33 cellular contexts compared by ENCODE assay signal in the genomic region with DNA sequence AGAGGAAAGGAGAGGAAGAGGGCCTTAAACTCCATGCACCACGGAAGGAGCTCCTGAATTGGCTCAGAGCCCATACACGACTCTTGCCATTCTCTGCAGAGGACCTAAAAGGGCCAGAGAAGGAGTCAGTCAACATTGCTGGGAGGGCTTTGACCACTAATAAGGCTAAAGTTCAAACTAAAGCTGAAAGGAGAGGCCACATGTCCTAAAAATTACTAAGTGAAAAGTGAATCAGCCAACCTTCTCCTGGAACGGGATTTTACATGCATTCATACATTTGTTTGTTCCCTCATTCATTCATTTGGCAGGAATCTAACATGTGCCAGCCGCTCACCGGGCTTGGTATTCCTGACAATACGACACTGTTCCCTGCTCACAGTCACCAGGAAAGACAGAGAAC. TPM values are rescaled to one million over a fixed set of nuclear protein-coding genes. Genes with fewer than 3 reads are reported as not detected.
DNase-seq lines count a peak whose midpoint lies in the region; FAIRE-seq and TF ChIP-seq lines count a peak whose summit lies in the region.
"Had no signal": no experiment of that assay in that cellular context is flagged by ENCODE, and none has a peak within 500 bp of the region (broad histone marks: within the 10 kb centered on the region; RNA-seq: fewer than 3 reads in every experiment).

No MANE protein-coding gene starts in this region.

- peak overlapping the region; percentile 93 for H3K27ac Mint-ChIP-seq in MCF 10A (ENCODE audit: low read depth, unreplicated experiment)
- peak overlapping the region; percentile 64 for H3K27ac Mint-ChIP-seq in astrocyte (ENCODE audit: unreplicated experiment)
- H3K27ac Mint-ChIP-seq: activated CD4-positive, alpha-beta memory T cell treated with anti-CD3 and anti-CD28 coated beads for 36 hours; activated naive CD8-positive, alpha-beta T cell; activated T-helper 2 cell treated with anti-CD3 and anti-CD28 coated beads, Interferon-gamma antibody, Interleukin-2, Interleukin-4, amounts not matched to agents 10 μg/mL and 5 μg/mL and 100 μg/mL, durations not matched to agents 14 hours and 24 hours and 36 hours; B cell; CD8-positive, alpha-beta memory T cell; naive thymus-derived CD8-positive, alpha-beta T cell had no signal

- in situ Hi-C loops in mammary epithelial cell (cut with MboI; ENCODE audit: low sequenced_read_pairs in 2 of 2), result no loop called here

- no peaks in the 10 kb centered on the region for H3K36me3 ChIP-seq in mammary epithelial cell (ENCODE audit: insufficient read depth, low read length)
- H3K36me3 ChIP-seq in astrocyte (ENCODE audit: insufficient read depth, low read length), result no peaks in the 10 kb centered on the region
- no peaks in the 10 kb centered on the region for H3K36me3 ChIP-seq in keratinocyte (ENCODE audit: control insufficient read depth in 2 of 2, extremely low read depth in 1 of 2, insufficient read depth in 2 of 2, low read length in 2 of 2)
- no peaks in the 10 kb centered on the region for H3K36me3 ChIP-seq in left ventricle myocardium inferior
- no peaks in the 10 kb centered on the region for H3K36me3 ChIP-seq in esophagus squamous epithelium
- H3K36me3 ChIP-seq: ascending aorta, HAP-1, pancreas, stomach had no signal

- DNase-seq in MCF 10A (ENCODE audit: unreplicated experiment), result no peak
- no peak for DNase-seq in mammary epithelial cell
- no peak for DNase-seq in astrocyte (ENCODE audit: low read depth)
- no peak for DNase-seq in keratinocyte (ENCODE audit: low read depth, low spot score)
- no peak for DNase-seq in iPS-NIHi7 (ENCODE audit: extremely low spot score)
- DNase-seq in left ventricle myocardium inferior, result no peak
- no peak for DNase-seq in esophagus squamous epithelium (lab: John Stamatoyannopoulos, UW)
- DNase-seq in COLO668 (lab: John Stamatoyannopoulos, UW; ENCODE audit: unreplicated experiment), result no peak
- DNase-seq: activated CD4-positive, alpha-beta memory T cell treated with anti-CD3 and anti-CD28 coated beads for 36 hours; activated CD8-positive, alpha-beta memory T cell treated with anti-CD3 and anti-CD28 coated beads, Interleukin-2, amount 50 U/mL, for 48 hours; CD8-positive, alpha-beta memory T cell; dermis blood vessel endothelial cell; foreskin keratinocyte; midbrain; naive thymus-derived CD8-positive, alpha-beta T cell; NCI-H1105; NCI-H2029 treated with DMSO at 0.1 percent for 48 hours; NCI-H345; NCI-H82; pancreas; SHP77 treated with DMSO at 0.1 percent for 48 hours; stimulated activated CD4-positive, alpha-beta T cell treated with anti-CD3 and anti-CD28 coated beads, Interleukin-15, amount 100 ng/mL, for 24 hours; stomach; T-cell; trophoblast cell had no signal

- H3K4me2 ChIP-seq in mammary epithelial cell (ENCODE audit: insufficient read depth, low read depth, low read length) (no peak overlapping the region), astrocyte (ENCODE audit: low read length) (peak overlapping the region; percentile 8), keratinocyte (ENCODE audit: control insufficient read depth, extremely low read depth, insufficient read depth, low read depth, low read length) (no peak overlapping the region)

- peaks cover 77% of the 10 kb centered on the region for H3K4me1 ChIP-seq in mammary epithelial cell (ENCODE audit: insufficient read depth, low read length)
- peaks cover 48% of the 10 kb centered on the region for H3K4me1 ChIP-seq in astrocyte (ENCODE audit: insufficient read depth, low read length)
- H3K4me1 ChIP-seq in keratinocyte (ENCODE audit: control insufficient read depth, extremely low read depth, insufficient read depth, low read length), result peaks cover 49% of the 10 kb centered on the region
- H3K4me1 ChIP-seq in left ventricle myocardium inferior, result no peaks in the 10 kb centered on the region
- H3K4me1 ChIP-seq in esophagus squamous epithelium, result peaks cover 0 to 52% (median 3%) of the 10 kb centered on the region in 3 donors
- H3K4me1 ChIP-seq: HAP-1, pancreas had no signal

- no peaks in the 10 kb centered on the region for H3K9me3 Mint-ChIP-seq in MCF 10A (ENCODE audit: unreplicated experiment)
- no peaks in the 10 kb centered on the region for H3K9me3 Mint-ChIP-seq in astrocyte (ENCODE audit: unreplicated experiment)
- H3K9me3 Mint-ChIP-seq: activated CD4-positive, alpha-beta memory T cell treated with anti-CD3 and anti-CD28 coated beads for 36 hours; activated T-helper 2 cell treated with anti-CD3 and anti-CD28 coated beads, Interferon-gamma antibody, Interleukin-2, Interleukin-4, amounts not matched to agents 10 μg/mL and 5 μg/mL and 100 μg/mL, durations not matched to agents 14 hours and 24 hours and 36 hours; central memory CD8-positive, alpha-beta T cell; T-cell had no signal

- H3K4me3 ChIP-seq in mammary epithelial cell (replicated peaks in 1 of 3; ENCODE audit: insufficient read depth in 1 of 3, low read depth in 2 of 3, low read length in 3 of 3), result no peak overlapping the region
- H3K4me3 ChIP-seq in astrocyte (ENCODE audit: insufficient read depth, low read depth, low read length), result no peak overlapping the region
- H3K4me3 ChIP-seq in keratinocyte (ENCODE audit: control insufficient read depth in 2 of 3, extremely low read depth in 1 of 3, insufficient read depth in 2 of 3, low read depth in 1 of 3, low read length in 3 of 3), result no peak overlapping the region
- H3K4me3 ChIP-seq in left ventricle myocardium inferior, result no peak overlapping the region
- H3K4me3 ChIP-seq in esophagus squamous epithelium, result no peak overlapping the region
- H3K4me3 ChIP-seq: ascending aorta, HAP-1, pancreas, stomach had no signal

- BruUV-seq in MCF 10A (replicated peaks; lab: Mats Ljungman, UMichigan) (no TSS peak), mammary epithelial cell (replicated peaks; lab: Mats Ljungman, UMichigan) (no TSS peak)

- H3K9ac ChIP-seq in mammary epithelial cell (ENCODE audit: insufficient read depth, low read length), result no peak overlapping the region
- H3K9ac ChIP-seq in astrocyte (ENCODE audit: low read length), result no peak overlapping the region
- H3K9ac ChIP-seq in keratinocyte (ENCODE audit: control insufficient read depth, extremely low read depth, insufficient read depth, low read length), result no peak overlapping the region

- no peaks in the 10 kb centered on the region for H3K27me3 ChIP-seq in mammary epithelial cell (ENCODE audit: insufficient read depth, low read length)
- no peaks in the 10 kb centered on the region for H3K27me3 ChIP-seq in astrocyte (ENCODE audit: insufficient read depth, low read length)
- H3K27me3 ChIP-seq in keratinocyte (ENCODE audit: control insufficient read depth, extremely low read depth, insufficient read depth, low read length), result no peaks in the 10 kb centered on the region
- H3K27me3 ChIP-seq in left ventricle myocardium inferior (ENCODE audit: low read depth), result peaks cover 100% of the 10 kb centered on the region
- H3K27me3 ChIP-seq in esophagus squamous epithelium, result peaks cover 0 to 57% (median 0%) of the 10 kb centered on the region in 4 donors
- H3K27me3 ChIP-seq: ascending aorta, foreskin keratinocyte, pancreas had no signal

- TF ChIP-seq CTCF in MCF 10A (IDR thresholded peaks at IDR 0.05; ENCODE audit: unreplicated experiment), result no peak
- no peak for TF ChIP-seq CTCF in mammary epithelial cell (conservative IDR thresholded peaks at IDR 0.05 in 1 of 2, IDR thresholded peaks at IDR 0.05 in 1 of 2; ENCODE audit: extremely low read depth in 1 of 2, insufficient read depth in 1 of 2, low read depth in 1 of 2, low read length in 2 of 2)
- TF ChIP-seq CTCF in astrocyte (IDR thresholded peaks at IDR 0.05; ENCODE audit: insufficient read depth, low read depth, low read length), result no peak
- TF ChIP-seq CTCF in keratinocyte (optimal IDR thresholded peaks at IDR 0.05 in 1 of 3, IDR thresholded peaks at IDR 0.05 in 1 of 3, conservative IDR thresholded peaks at IDR 0.05 in 1 of 3; ENCODE audit: extremely low read depth in 1 of 3, insufficient read depth in 2 of 3, low read length in 3 of 3), result no peak
- no peak for TF ChIP-seq CTCF in left ventricle myocardium inferior (IDR thresholded peaks at IDR 0.05; ENCODE audit: borderline replicate concordance)
- no peak for TF ChIP-seq CTCF in esophagus squamous epithelium (IDR thresholded peaks at IDR 0.05)

- dilution Hi-C loops in mammary epithelial cell (cut with HindIII; ENCODE audit: low sequenced_read_pairs) (no loop called here), keratinocyte (cut with MboI; ENCODE audit: extremely low pct_ligation_motif_present, low sequenced_read_pairs) (no loop called here)

- POLR2A ChIA-PET in MCF 10A (lab: Yijun Ruan, JAX), result interaction anchor here (0.9 to 3.9 kb wide), 6 partner anchors 9 to 122 kb away, joined by 3 to 52 read pairs (median 6); a partner anchor contains a TSS

- H3K4me1 Mint-ChIP-seq in MCF 10A (ENCODE audit: insufficient read depth, unreplicated experiment) (peaks cover 56% of the 10 kb centered on the region), astrocyte (ENCODE audit: low read depth, unreplicated experiment) (peaks cover 33% of the 10 kb centered on the region)
- H3K4me1 Mint-ChIP-seq: B cell; CD8-positive, alpha-beta memory T cell; central memory CD8-positive, alpha-beta T cell; T-cell had no signal

- H3K27ac ChIP-seq in mammary epithelial cell (ENCODE audit: insufficient read depth, low read depth, low read length), result no peak overlapping the region
- H3K27ac ChIP-seq in astrocyte (ENCODE audit: low read depth, low read length), result no peak overlapping the region
- no peak overlapping the region for H3K27ac ChIP-seq in keratinocyte (ENCODE audit: control insufficient read depth, insufficient read depth, low read length)
- H3K27ac ChIP-seq in left ventricle myocardium inferior (replicated peaks), result no peak overlapping the region
- H3K27ac ChIP-seq in esophagus squamous epithelium, result no peak overlapping the region
- H3K27ac ChIP-seq: ascending aorta, foreskin keratinocyte, pancreas had no signal

- H4K20me1 ChIP-seq in mammary epithelial cell (ENCODE audit: insufficient read depth, low read length) (no peaks in the 10 kb centered on the region), astrocyte (ENCODE audit: insufficient read depth, low read length) (no peaks in the 10 kb centered on the region), keratinocyte (ENCODE audit: control insufficient read depth, extremely low read depth, insufficient read depth, low read length) (no peaks in the 10 kb centered on the region)

- no peaks in the 10 kb centered on the region for H3K27me3 Mint-ChIP-seq in MCF 10A (ENCODE audit: insufficient read depth, unreplicated experiment)
- H3K27me3 Mint-ChIP-seq in astrocyte (ENCODE audit: low read depth, unreplicated experiment), result no peaks in the 10 kb centered on the region

- TF ChIP-seq POLR2A in esophagus squamous epithelium (IDR thresholded peaks at IDR 0.05), result no peak

- H3K9me1 ChIP-seq in keratinocyte (ENCODE audit: control insufficient read depth, extremely low read depth, insufficient read depth, low read length), result no peaks in the 10 kb centered on the region

- WGBS in mammary epithelial cell (ENCODE audit: low coverage, missing lambda C conversion rate), result 56% methylated on average over 6 of the region's 6 CpGs
- 36 to 41% methylated on average over 5 to 6 of the region's 6 CpGs for WGBS in esophagus squamous epithelium, 2 donors

- H3K79me2 ChIP-seq in mammary epithelial cell (ENCODE audit: insufficient read depth, low read length), result peaks cover 86% of the 10 kb centered on the region
- peaks cover 79% of the 10 kb centered on the region for H3K79me2 ChIP-seq in astrocyte (ENCODE audit: insufficient read depth, low read length)
- H3K79me2 ChIP-seq in keratinocyte (ENCODE audit: control insufficient read depth, insufficient read depth, low read length), result no peaks in the 10 kb centered on the region

- H3K36me3 Mint-ChIP-seq in MCF 10A (ENCODE audit: insufficient read depth, unreplicated experiment) (peaks cover 16% of the 10 kb centered on the region), astrocyte (ENCODE audit: low read depth, unreplicated experiment) (peaks cover 15% of the 10 kb centered on the region)
- H3K36me3 Mint-ChIP-seq: activated CD4-positive, alpha-beta memory T cell treated with anti-CD3 and anti-CD28 coated beads for 36 hours; activated naive CD8-positive, alpha-beta T cell; T-cell had no signal

- peak; percentile 5 for FAIRE-seq in astrocyte (lab: Jason Lieb, UNC)
- FAIRE-seq in keratinocyte (lab: Jason Lieb, UNC), result peak; percentile 65
- FAIRE-seq: endothelial cell of umbilical vein, pancreas had no signal

- no peaks in the 10 kb centered on the region for H3K9me3 ChIP-seq in mammary epithelial cell (replicated peaks; ENCODE audit: insufficient read depth, low read length)
- H3K9me3 ChIP-seq in astrocyte (ENCODE audit: insufficient read depth, low read depth, low read length), result no peaks in the 10 kb centered on the region
- H3K9me3 ChIP-seq in keratinocyte (ENCODE audit: control insufficient read depth, low read depth, low read length), result no peaks in the 10 kb centered on the region
- no peaks in the 10 kb centered on the region for H3K9me3 ChIP-seq in left ventricle myocardium inferior (replicated peaks)
- no peaks in the 10 kb centered on the region for H3K9me3 ChIP-seq in esophagus squamous epithelium
- H3K9me3 ChIP-seq: ascending aorta, HAP-1, pancreas, stomach had no signal

- peak overlapping the region; percentile 15 for H3K4me3 Mint-ChIP-seq in MCF 10A (ENCODE audit: unreplicated experiment)
- H3K4me3 Mint-ChIP-seq in astrocyte (ENCODE audit: unreplicated experiment), result no peak overlapping the region
- H3K4me3 Mint-ChIP-seq: activated CD4-positive, alpha-beta memory T cell treated with anti-CD3 and anti-CD28 coated beads for 36 hours; activated naive CD8-positive, alpha-beta T cell; B cell; CD8-positive, alpha-beta memory T cell; central memory CD8-positive, alpha-beta T cell; naive thymus-derived CD8-positive, alpha-beta T cell; T-cell had no signal

- H2AFZ ChIP-seq in mammary epithelial cell (ENCODE audit: low read depth, low read length), result no peak overlapping the region
- no peak overlapping the region for H2AFZ ChIP-seq in astrocyte (ENCODE audit: low read depth, low read length)
- no peak overlapping the region for H2AFZ ChIP-seq in keratinocyte (ENCODE audit: control insufficient read depth, low read length)

- intact Hi-C loops in MCF 10A (cut with micrococcal nuclease) (no loop called here), mammary epithelial cell (cut with micrococcal nuclease) (no loop called here), left ventricle myocardium inferior (cut with micrococcal nuclease) (no loop called here), esophagus squamous epithelium (cut with DNase I) (no loop called here)

- CTCF ChIA-PET in MCF 10A (lab: Yijun Ruan, JAX), result interaction anchor here (0.7 to 1.9 kb wide), 6 partner anchors 19 to 77 kb away, joined by 3 to 9 read pairs (median 4); no protein-coding TSS in a partner anchor
- CTCF ChIA-PET in mammary epithelial cell (lab: Charles Lee; ENCODE audit: low non-redundant PET), result interaction anchor here (0.7 kb wide), 1 partner anchor 18 kb away, joined by 3 read pairs; no protein-coding TSS in a partner anchor

RNA-seq across cellular contexts. Expression of a gene that starts 10.5 kb away (rescaled TPM):
- total RNA-seq in MCF 10A (2022) (86.1 and 91.9 TPM in 2 replicates), mammary epithelial cell (100 to 1,000 TPM; 110 to 175 TPM), astrocyte (16.0 and 26.5 TPM in 2 replicates), left ventricle myocardium inferior (3.4 TPM), esophagus squamous epithelium (10 to 100 TPM in 2 of 4 donors, 1 to 10 TPM in 2; 4.8 to 47.9 (median 15.2) TPM)
- polyA plus RNA-seq in mammary epithelial cell (95.5 TPM), keratinocyte (2.7 to 5.4 TPM (median 3.1 TPM) in 3 replicates)
- polyA minus RNA-seq in mammary epithelial cell (121 TPM), keratinocyte (6.3 to 11.2 TPM (median 9.6 TPM) in 3 replicates)
- 7.0 TPM for polyA plus RNA-seq in keratinocyte (2011; ENCODE audit: low read depth)
- polyA plus RNA-seq in keratinocyte (2011; cell fraction: cytosol; rRNA removed), result 1.7 and 2.8 TPM in 2 replicates
- polyA plus RNA-seq in keratinocyte (2011; cell fraction: nucleus; rRNA removed), result 2.2 and 4.6 TPM in 2 replicates
- polyA plus RNA-seq in keratinocyte (2012; ENCODE audit: low replicate concordance), result 1.8 and 2.8 TPM in 2 replicates
- polyA minus RNA-seq in keratinocyte (2011; cell fraction: cytosol; rRNA and poly(A)+ RNA removed), result 2.5 TPM
- 1.9 and 5.5 TPM in 2 replicates for polyA minus RNA-seq in keratinocyte (2011; cell fraction: nucleus; rRNA and poly(A)+ RNA removed)
- total RNA-seq: B cell, OCI-LY7 had no signal
